8 cellular contexts compared by ENCODE assay signal in the genomic region with DNA sequence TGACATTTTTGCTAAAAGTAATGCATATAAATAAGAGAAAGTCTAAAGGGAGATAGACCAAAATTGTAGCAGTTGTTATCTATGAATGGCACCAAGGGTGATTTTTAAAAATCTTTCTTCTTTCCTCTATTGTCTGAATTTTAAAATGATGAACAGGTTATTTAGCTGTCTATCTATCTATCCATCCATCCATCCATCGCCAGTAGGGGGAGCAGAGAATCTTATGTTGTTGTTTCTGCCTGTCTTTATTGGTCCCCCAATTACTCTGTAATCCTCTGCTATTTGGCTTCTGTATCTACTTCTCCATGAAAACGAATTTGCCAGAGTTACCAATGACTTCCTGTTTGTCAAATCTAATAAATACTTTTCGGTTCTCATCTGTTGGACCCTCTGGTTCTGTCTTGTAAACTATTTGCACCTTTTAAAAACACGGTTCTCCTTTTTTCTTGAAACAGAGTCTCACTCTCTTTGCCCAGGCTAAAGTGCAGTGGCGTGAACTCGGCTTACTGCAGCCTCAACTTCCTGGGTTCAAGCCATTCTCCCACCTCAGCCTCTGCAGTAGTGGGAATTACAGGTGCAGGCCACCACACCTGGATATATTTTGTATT.
DNase-seq lines count a peak whose midpoint lies in the region; ATAC-seq and TF ChIP-seq lines count a peak whose summit lies in the region.

No MANE protein-coding gene starts in this region.

- no peaks in the 10 kb centered on the region for H3K9me3 ChIP-seq in SJCRH30 (replicated peaks)

- H3K9me3 Mint-ChIP-seq in progenitor cell of endocrine pancreas (ENCODE audit: low read depth) = peaks cover 3% of the 10 kb centered on the region

- DNase-seq in DMS 273 (lab: John Stamatoyannopoulos, UW; ENCODE audit: unreplicated experiment) = peak; percentile 79
- peak; percentile 14 to 56 for DNase-seq in SJCRH30
- peak; percentile 78 for DNase-seq in fibroblast of the aortic adventitia (ENCODE audit: low read depth)
- DNase-seq in progenitor cell of endocrine pancreas (ENCODE audit: low spot score, unreplicated experiment) = no peak

- no peak overlapping the region for H3K4me3 ChIP-seq in SJCRH30
- H3K4me3 ChIP-seq in fibroblast of the aortic adventitia (ENCODE audit: low read depth, low read length) = no peak overlapping the region

- H3K27me3 ChIP-seq in SJCRH30 = no peaks in the 10 kb centered on the region

- ATAC-seq in GM19452 (IDR thresholded peaks at IDR 0.05; ENCODE audit: unreplicated experiment) (peak; percentile 58), GM18873 (IDR thresholded peaks at IDR 0.05; ENCODE audit: low FRiP score, unreplicated experiment) (no peak), HG02938 (IDR thresholded peaks at IDR 0.05; ENCODE audit: unreplicated experiment) (no peak)

- H3K27me3 Mint-ChIP-seq in progenitor cell of endocrine pancreas = no peaks in the 10 kb centered on the region

- no peak overlapping the region for H3K27ac Mint-ChIP-seq in progenitor cell of endocrine pancreas

- H3K36me3 Mint-ChIP-seq in progenitor cell of endocrine pancreas (ENCODE audit: insufficient read depth) = no peaks in the 10 kb centered on the region

- H3K27ac ChIP-seq in SJCRH30 = no peak overlapping the region

- peak; percentile 77 for TF ChIP-seq CTCF in LNCAP (IDR thresholded peaks at IDR 0.05)
- TF ChIP-seq CTCF in fibroblast of the aortic adventitia (IDR thresholded peaks at IDR 0.05; ENCODE audit: insufficient read depth, low read length) = peak; percentile 83
- TF ChIP-seq CTCF in progenitor cell of endocrine pancreas (IDR thresholded peaks at IDR 0.05; ENCODE audit: unreplicated experiment) = peak; percentile 66

- H3K4me3 Mint-ChIP-seq in progenitor cell of endocrine pancreas (ENCODE audit: low read depth) = no peak overlapping the region

- peaks cover 2% of the 10 kb centered on the region for H3K4me1 Mint-ChIP-seq in progenitor cell of endocrine pancreas (ENCODE audit: low read depth)

- H3K36me3 ChIP-seq in SJCRH30 = no peaks in the 10 kb centered on the region

- H3K4me1 ChIP-seq in SJCRH30 = no peaks in the 10 kb centered on the region
